Comparison of ENCODE assay signal across 18 cellular contexts in genomic region chr1:14345925-14346550, GRCh38.
A peak's percentile ranks its signal among the peaks of the same experiment; 100 is the strongest.
DNase-seq lines count a peak whose midpoint lies in the region; ATAC-seq and TF ChIP-seq lines count a peak whose summit lies in the region.
"Had no signal": no experiment of that assay in that cellular context is flagged by ENCODE, and none has a peak within 500 bp of the region (broad histone marks: within the 10 kb centered on the region; RNA-seq: fewer than 3 reads in every experiment).

No MANE protein-coding gene starts in this region.

- H3K9me3 ChIP-seq in GM23248 (ENCODE audit: low read depth) (no peaks in the 10 kb centered on the region), PC-3 (ENCODE audit: low read length) (no peaks in the 10 kb centered on the region), BE2C (no peaks in the 10 kb centered on the region)
- H3K9me3 ChIP-seq: pancreas had no signal

- H3K4me3 ChIP-seq in GM23248 (no peak overlapping the region), PC-3 (ENCODE audit: low read length) (no peak overlapping the region), epithelial cell of proximal tubule (ENCODE audit: low read depth, low read length) (no peak overlapping the region), BE2C (ENCODE audit: low read depth, low read length) (no peak overlapping the region)
- H3K4me3 ChIP-seq: pancreas had no signal

- H3K4me2 ChIP-seq in GM23248 (ENCODE audit: unreplicated experiment) (no peak overlapping the region), PC-3 (ENCODE audit: low read length) (peak overlapping the region; percentile 32)

- H2AFZ ChIP-seq in GM23248 (no peak overlapping the region), PC-3 (ENCODE audit: low read length) (peak overlapping the region; percentile 44; the same call in 1 of the 2 replicates)

- in situ Hi-C loops in GM23248 (cut with MboI) = no loop called here

- peaks cover 10% of the 10 kb centered on the region for H3K4me1 ChIP-seq in GM23248 (ENCODE audit: insufficient read depth)
- H3K4me1 ChIP-seq in PC-3 (ENCODE audit: insufficient read depth, low read length) = peaks cover 13% of the 10 kb centered on the region
- H3K4me1 ChIP-seq in BE2C = no peaks in the 10 kb centered on the region
- H3K4me1 ChIP-seq: foreskin keratinocyte, pancreas had no signal

- H3K79me2 ChIP-seq in GM23248 (ENCODE audit: insufficient read depth) = no peaks in the 10 kb centered on the region
- no peaks in the 10 kb centered on the region for H3K79me2 ChIP-seq in PC-3 (ENCODE audit: low read length)

- no peak for TF ChIP-seq CTCF in PC-3 (conservative IDR thresholded peaks at IDR 0.05; ENCODE audit: low read depth, low read length)
- no peak for TF ChIP-seq CTCF in epithelial cell of proximal tubule (conservative IDR thresholded peaks at IDR 0.05; ENCODE audit: low read depth, low read length)
- no peak for TF ChIP-seq CTCF in BE2C (IDR thresholded peaks at IDR 0.05; ENCODE audit: low read depth, low read length)

- CTCF ChIA-PET in PC-3 (lab: Charles Lee) = interaction anchor here (0.6 kb wide), 1 partner anchor 141 kb away, joined by 3 read pairs; no protein-coding TSS in a partner anchor

- H3F3A ChIP-seq in GM23248 (ENCODE audit: insufficient read depth) (peaks cover 10% of the 10 kb centered on the region; the same call in 1 of the 2 replicates), PC-3 (ENCODE audit: low read length, unreplicated experiment) (no peaks in the 10 kb centered on the region)

- H3K27ac ChIP-seq in GM23248 = no peak overlapping the region
- peak overlapping the region; percentile 63 for H3K27ac ChIP-seq in PC-3 (ENCODE audit: low read length)
- H3K27ac ChIP-seq: foreskin keratinocyte, pancreas had no signal

- H3K9ac ChIP-seq in GM23248 (no peak overlapping the region), PC-3 (ENCODE audit: low read length) (no peak overlapping the region)

- H3K9me2 ChIP-seq in GM23248 (ENCODE audit: insufficient read depth) (no peaks in the 10 kb centered on the region), PC-3 (replicated peaks; ENCODE audit: low read length) (no peaks in the 10 kb centered on the region)

- intact Hi-C loops in PC-3 (cut with micrococcal nuclease) = no loop called here

- POLR2A ChIA-PET in PC-3 (lab: Charles Lee; ENCODE audit: unreplicated experiment) = no interaction called here

- ATAC-seq in PC-3 (peak; percentile 92), GM21825 (IDR thresholded peaks at IDR 0.05; ENCODE audit: unreplicated experiment) (no peak)
- ATAC-seq: foreskin keratinocyte, pancreas had no signal

- H4K20me1 ChIP-seq in GM23248 (ENCODE audit: insufficient read depth) = no peaks in the 10 kb centered on the region
- no peaks in the 10 kb centered on the region for H4K20me1 ChIP-seq in PC-3 (ENCODE audit: low read length)

- H3K27me3 ChIP-seq in GM23248 (replicated peaks; ENCODE audit: insufficient read depth) (no peaks in the 10 kb centered on the region), PC-3 (ENCODE audit: low read length) (no peaks in the 10 kb centered on the region), BE2C (no peaks in the 10 kb centered on the region)
- H3K27me3 ChIP-seq: foreskin keratinocyte, pancreas had no signal

- WGBS in GM23248 (ENCODE audit: low coverage in 1 of 2, low lambda C conversion rate in 2 of 2, missing lambda C conversion rate in 2 of 2), 2 experiments = 34 to 39% methylated on average over 8 of the region's 8 CpGs

- no TSS peak for BruUV-seq in PC-3 (replicated peaks; lab: Mats Ljungman, UMichigan)

- no peaks in the 10 kb centered on the region for H3K36me3 ChIP-seq in GM23248 (ENCODE audit: low read depth)
- no peaks in the 10 kb centered on the region for H3K36me3 ChIP-seq in PC-3 (ENCODE audit: low read depth, low read length)
- H3K36me3 ChIP-seq in BE2C = no peaks in the 10 kb centered on the region
- H3K36me3 ChIP-seq: pancreas had no signal

- DNase-seq in GM23248 (peak; percentile 67), PC-3 (peak; percentile 77), epithelial cell of proximal tubule (ENCODE audit: low read depth) (peak; percentile 7), non-pigmented ciliary epithelial cell (ENCODE audit: low read depth) (peak; percentile 6), nucleus accumbens (lab: John Stamatoyannopoulos, UW) (no peak), BE2C (no peak), HuH-7 (ENCODE audit: low spot score) (no peak)
- DNase-seq: activated CD4-positive, alpha-beta T cell treated with anti-CD3 and anti-CD28 coated beads, Interleukin-2, amount 50 U/mL, for 4 hours; AML-193; COR-L47; foreskin keratinocyte; IMR-90; NCI-H2029 treated with DMSO at 0.1 percent for 48 hours; pancreas; Right ventricle myocardium superior; stimulated activated CD4-positive, alpha-beta T cell treated with anti-CD3 and anti-CD28 coated beads, Interleukin-2, amount 100 ng/mL, for 24 hours; T-helper 1 cell had no signal

Comparison
In these comparisons a context has a peak if more than half of its experiments do, and no peak if none do; other contexts are left out.
1. DNase-seq: peak in GM23248 (single experiment), PC-3 (single experiment), epithelial cell of proximal tubule (single experiment) and non-pigmented ciliary epithelial cell (single experiment); none in nucleus accumbens (0 of 56), BE2C (single experiment) and HuH-7 (single experiment).